ENCODE assay signal across 19 cellular contexts in genomic region chr14:79332504-79333197, GRCh38.
DNase-seq lines count a peak whose midpoint lies in the region; ATAC-seq and TF ChIP-seq lines count a peak whose summit lies in the region.
"Had no signal": no experiment of that assay in that cellular context is flagged by ENCODE, and none has a peak within 500 bp of the region (broad histone marks: within the 10 kb centered on the region; RNA-seq: fewer than 3 reads in every experiment).

No MANE protein-coding gene starts in this region.

- peak overlapping the region; percentile 16 for H3K4me3 Mint-ChIP-seq in nephron progenitor cell
- H3K4me3 Mint-ChIP-seq: activated B cell treated with CpG ODN at 0.5 μM for 24 hours; activated T-helper 17 cell treated with anti-CD3 and anti-CD28 coated beads, Interleukin-2, amount 50 U/mL, for 72 hours; T-helper 17 cell had no signal

- H3K27me3 Mint-ChIP-seq in nephron progenitor cell (ENCODE audit: low read depth, poor library complexity): no peaks in the 10 kb centered on the region
- H3K27me3 Mint-ChIP-seq: activated B cell treated with CpG ODN at 0.5 μM for 24 hours; activated T-helper 17 cell treated with anti-CD3 and anti-CD28 coated beads, Interleukin-2, amount 50 U/mL, for 72 hours; T-helper 17 cell had no signal

- peaks cover 5% of the 10 kb centered on the region for H3K9me3 Mint-ChIP-seq in nephron progenitor cell

- H3K36me3 Mint-ChIP-seq in nephron progenitor cell (ENCODE audit: low read depth): peaks cover 6% of the 10 kb centered on the region

- H3K27ac Mint-ChIP-seq in nephron progenitor cell: no peak overlapping the region
- H3K27ac Mint-ChIP-seq: activated B cell treated with CpG ODN at 0.5 μM for 24 hours; activated T-helper 17 cell treated with anti-CD3 and anti-CD28 coated beads, Interleukin-2, amount 50 U/mL, for 72 hours; T-helper 17 cell had no signal

- no peaks in the 10 kb centered on the region for H3K36me3 ChIP-seq in esophagus muscularis mucosa
- H3K36me3 ChIP-seq: adrenal gland; BLaER1 treated with 17β-estradiol and CSF1 and Interleukin-3, amounts not matched to agents 10 nM and 100 nM; thoracic aorta had no signal

- no peaks in the 10 kb centered on the region for H3K9me3 ChIP-seq in esophagus muscularis mucosa
- H3K9me3 ChIP-seq: adrenal gland; BLaER1 treated with 17β-estradiol and CSF1 and Interleukin-3, amounts not matched to agents 10 nM and 100 nM; thoracic aorta had no signal

- ATAC-seq in left ventricle myocardium superior (peak; percentile 32), left cardiac atrium (no peak), HG02763 (IDR thresholded peaks at IDR 0.05; ENCODE audit: unreplicated experiment) (no peak)
- ATAC-seq: activated T-helper 17 cell treated with anti-CD3 and anti-CD28 coated beads, Interleukin-2, amount 50 U/mL, for 72 hours; Right ventricle myocardium inferior; T-helper 17 cell had no signal

- H3K4me1 Mint-ChIP-seq in nephron progenitor cell: peaks cover 33% of the 10 kb centered on the region
- H3K4me1 Mint-ChIP-seq: activated B cell treated with CpG ODN at 0.5 μM for 24 hours; activated T-helper 17 cell treated with anti-CD3 and anti-CD28 coated beads, Interleukin-2, amount 50 U/mL, for 72 hours; T-helper 17 cell had no signal

- no peak for TF ChIP-seq EP300 in esophagus muscularis mucosa (IDR thresholded peaks at IDR 0.05)

- peak overlapping the region; percentile 22 to 50 (median 36) for H3K27ac ChIP-seq in esophagus muscularis mucosa (replicated peaks in 1 of 4)
- H3K27ac ChIP-seq: adrenal gland; BLaER1 treated with 17β-estradiol and CSF1 and Interleukin-3, amounts not matched to agents 10 nM and 100 nM; thoracic aorta had no signal

- no peak for TF ChIP-seq POLR2A in esophagus muscularis mucosa (IDR thresholded peaks at IDR 0.05; ENCODE audit: low read depth)

- TF ChIP-seq CTCF in esophagus muscularis mucosa (IDR thresholded peaks at IDR 0.05) (no peak), nephron progenitor cell (IDR thresholded peaks at IDR 0.05) (no peak)

- DNase-seq in left ventricle myocardium superior: no peak
- DNase-seq in left cardiac atrium: no peak
- no peak for DNase-seq in esophagus muscularis mucosa (ENCODE audit: extremely low spot score)
- DNase-seq in nephron progenitor cell: no peak
- no peak for DNase-seq in COLO668 (lab: John Stamatoyannopoulos, UW; ENCODE audit: unreplicated experiment)
- no peak for DNase-seq in NCI-H2107 treated with DMSO at 0.1 percent for 48 hours (lab: John Stamatoyannopoulos, UW; ENCODE audit: unreplicated experiment)
- no peak for DNase-seq in OCI-M1 (lab: John Stamatoyannopoulos, UW)
- DNase-seq: 8988T; activated B cell treated with CpG ODN at 0.5 μM for 24 hours; adrenal gland; Karpas-422; NCI-H1105 treated with DMSO at 0.1 percent for 48 hours; stimulated activated CD4-positive, alpha-beta T cell treated with anti-CD3 and anti-CD28 coated beads, Interleukin-4, amount 100 ng/mL, for 4 hours; T-helper 17 cell had no signal

- 58% methylated on average over 7 of the region's 7 CpGs for WGBS in esophagus muscularis mucosa

- H3K27me3 ChIP-seq in esophagus muscularis mucosa: no peaks in the 10 kb centered on the region
- H3K27me3 ChIP-seq: adrenal gland; BLaER1 treated with 17β-estradiol and CSF1 and Interleukin-3, amounts not matched to agents 10 nM and 100 nM had no signal

- H3K4me3 ChIP-seq in esophagus muscularis mucosa: no peak overlapping the region
- H3K4me3 ChIP-seq: adrenal gland; BLaER1 treated with 17β-estradiol and CSF1 and Interleukin-3, amounts not matched to agents 10 nM and 100 nM; thoracic aorta had no signal

- intact Hi-C loops in left ventricle myocardium superior (cut with micrococcal nuclease): no loop called here
- intact Hi-C loops in left cardiac atrium (cut with DNase I): no loop called here
- intact Hi-C loops in esophagus muscularis mucosa (cut with DNase I): no loop called here

- H3K4me1 ChIP-seq in esophagus muscularis mucosa: peaks cover 0 to 51% (median 31%) of the 10 kb centered on the region in 4 donors
- H3K4me1 ChIP-seq: adrenal gland had no signal
